Comparison of ENCODE assay signal across 8 cellular contexts in the genomic region with DNA sequence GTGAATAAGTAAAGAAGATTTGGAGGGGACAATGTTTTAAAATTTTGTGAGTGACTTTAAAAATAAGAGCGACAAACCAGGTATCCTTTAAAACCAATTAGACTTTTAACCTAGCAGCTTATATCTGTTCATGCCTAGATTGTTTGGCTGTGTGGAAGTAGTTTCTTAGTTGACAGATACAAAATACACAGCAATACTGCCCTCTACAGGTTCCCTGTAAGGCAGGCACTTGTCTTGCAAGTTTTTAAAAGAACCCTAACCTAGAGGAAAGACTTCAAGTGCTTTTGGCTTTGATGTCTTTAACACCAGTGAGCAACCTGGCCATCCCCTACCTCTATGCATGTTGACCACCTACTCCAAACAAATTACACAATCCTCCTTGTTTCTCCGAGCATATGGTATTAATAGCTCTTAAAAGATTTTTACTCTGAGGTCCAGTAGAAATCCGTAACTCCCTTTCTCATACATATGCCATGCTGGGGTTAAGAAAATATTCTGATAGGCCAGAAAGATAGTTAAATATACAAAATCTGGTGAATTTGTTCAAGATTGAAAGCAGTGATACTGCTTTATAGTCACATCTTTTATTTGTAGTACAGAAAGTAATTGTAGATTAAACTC.
DNase-seq lines count a peak whose midpoint lies in the region; ATAC-seq and TF ChIP-seq lines count a peak whose summit lies in the region.

No MANE protein-coding gene starts in this region.

- H3K9me3 Mint-ChIP-seq in effector memory CD8-positive, alpha-beta T cell, result peaks cover 1 to 3% of the 10 kb centered on the region in 2 donors

- CTCF ChIA-PET in A673 (lab: Charles Lee), result interaction anchor here (0.6 to 1.7 kb wide), 4 partner anchors 8 to 663 kb away, joined by 3 to 4 read pairs (median 3); a partner anchor contains a TSS

- TF ChIP-seq CTCF in A673 (conservative IDR thresholded peaks at IDR 0.05; ENCODE audit: low read depth, low read length), result peak; percentile 70
- peak; percentile 77 for TF ChIP-seq CTCF in GM13977 (IDR thresholded peaks at IDR 0.05; ENCODE audit: extremely low read depth, insufficient read depth, missing control alignments)
- TF ChIP-seq CTCF in RWPE2 (IDR thresholded peaks at IDR 0.05; ENCODE audit: poor library complexity, severe bottlenecking), result peak; percentile 87

- H3K9me3 ChIP-seq in A673 (ENCODE audit: low read depth, low read length, poor library complexity, severe bottlenecking) (no peaks in the 10 kb centered on the region), RWPE2 (ENCODE audit: severe bottlenecking) (no peaks in the 10 kb centered on the region)

- H3K4me1 ChIP-seq in A673 (ENCODE audit: insufficient read depth, low read length, poor library complexity, severe bottlenecking) (peaks cover 15% of the 10 kb centered on the region), RWPE2 (ENCODE audit: insufficient read depth, poor library complexity, severe bottlenecking) (peaks cover 25% of the 10 kb centered on the region)

- no TSS peak for BruUV-seq in A673 (replicated peaks; lab: Mats Ljungman, UMichigan)

- H3K4me3 ChIP-seq in A673 (ENCODE audit: low read depth, low read length, poor library complexity, severe bottlenecking) (no peak overlapping the region), RWPE2 (ENCODE audit: severe bottlenecking) (no peak overlapping the region)

- H3K4me1 Mint-ChIP-seq in effector memory CD8-positive, alpha-beta T cell (ENCODE audit: low read depth in 2 of 2), result no peaks in the 10 kb centered on the region

- no peaks in the 10 kb centered on the region for H3K36me3 ChIP-seq in A673 (ENCODE audit: insufficient read depth, low read length, poor library complexity, severe bottlenecking)
- H3K36me3 ChIP-seq in RWPE2 (ENCODE audit: low read depth), result no peaks in the 10 kb centered on the region

- no peak for TF ChIP-seq POLR2A in erythroblast (IDR thresholded peaks at IDR 0.05; ENCODE audit: low read length)

- H3K27ac Mint-ChIP-seq in effector memory CD8-positive, alpha-beta T cell, result no peak overlapping the region

- POLR2A ChIA-PET in A673 (lab: Charles Lee; ENCODE audit: low non-redundant PET), result no interaction called here

- intact Hi-C loops in A673 (cut with micrococcal nuclease; ENCODE audit: unreplicated experiment), result loop anchor here (5.0 to 10.0 kb wide), 4 partner anchors 253 to 601 kb away; no protein-coding TSS in a partner anchor

- H3K36me3 Mint-ChIP-seq in effector memory CD8-positive, alpha-beta T cell (ENCODE audit: insufficient read depth), result no peaks in the 10 kb centered on the region

- H3K27ac ChIP-seq in A673 (ENCODE audit: low read depth, low read length, poor library complexity, severe bottlenecking) (no peak overlapping the region), RWPE2 (ENCODE audit: poor library complexity, severe bottlenecking) (no peak overlapping the region)

- ATAC-seq in HG02678 (IDR thresholded peaks at IDR 0.05; ENCODE audit: unreplicated experiment) (peak; percentile 80), RWPE2 (ENCODE audit: low read depth) (peak; percentile 65; the same call in 2 of the 3 replicates)
- ATAC-seq in effector memory CD8-positive, alpha-beta T cell (replicated peaks), result no peak

- H3K4me3 Mint-ChIP-seq in effector memory CD8-positive, alpha-beta T cell, result no peak overlapping the region

- DNase-seq in A673 (ENCODE audit: low spot score) (peak; percentile 70), GM13977 (ENCODE audit: low spot score) (peak; percentile 57), NCI-H1092 (lab: John Stamatoyannopoulos, UW) (peak; percentile 26), RWPE2 (ENCODE audit: low spot score) (no peak), erythroblast (lab: John Stamatoyannopoulos, UW) (peak; percentile 54 to 64), myocyte (ENCODE audit: low read depth) (peak; percentile 81)
- no peak for DNase-seq in effector memory CD8-positive, alpha-beta T cell

- H3K27me3 Mint-ChIP-seq in effector memory CD8-positive, alpha-beta T cell, result no peaks in the 10 kb centered on the region

- in situ Hi-C loops in GM13977 (cut with MboI; ENCODE audit: low pct_unique_long_range_greater_than_20kb, low sequenced_read_pairs, unreplicated experiment), result no loop called here

- H3K27me3 ChIP-seq in A673 (replicated peaks; ENCODE audit: insufficient read depth, low read depth, low read length, poor library complexity), result no peaks in the 10 kb centered on the region
- H3K27me3 ChIP-seq in RWPE2 (ENCODE audit: insufficient read depth, poor library complexity, severe bottlenecking), result no peaks in the 10 kb centered on the region

Comparison
In these comparisons a context has a peak if more than half of its experiments do, and no peak if none do; other contexts are left out.
1. DNase-seq: peak in A673 (single experiment), GM13977 (single experiment), NCI-H1092 (single experiment), erythroblast (2 of 2) and myocyte (single experiment); none in RWPE2 (single experiment) and effector memory CD8-positive, alpha-beta T cell (0 of 3).
2. Peak in every context shown above with its lines, with median percentiles within 50 percentile points of each other: CTCF ChIP-seq.